29 cellular contexts compared by ENCODE assay signal in genomic region chr2:80420530-80421208, GRCh38.
"Had no signal": no experiment of that assay in that cellular context is flagged by ENCODE, and none has a peak within 500 bp of the region (broad histone marks: within the 10 kb centered on the region; RNA-seq: fewer than 3 reads in every experiment).

No MANE protein-coding gene starts in this region.

- H3K4me1 ChIP-seq: adrenal gland, body of pancreas, breast epithelium, SJSA1 had no signal

- H3K4me2 ChIP-seq: KMS-11, SK-N-SH had no signal

- H3K9ac ChIP-seq: KMS-11, SK-N-SH had no signal

- H3K4me3 ChIP-seq: adrenal gland, body of pancreas, breast epithelium, SJSA1 had no signal

- H3K9me2 ChIP-seq: SK-N-SH had no signal

- ATAC-seq: activated naive CD4-positive, alpha-beta T cell treated with anti-CD3 and anti-CD28 coated beads, Interleukin-2, amount 50 U/mL, for 72 hours; activated T-cell treated with anti-CD3 and anti-CD28 coated beads, Interleukin-2, amount 50 U/mL, for 4 hours; body of pancreas; Panc1 had no signal

- H3K27me3 ChIP-seq: adrenal gland, body of pancreas, breast epithelium, SJSA1 had no signal

- H3K9me3 ChIP-seq: adrenal gland, body of pancreas, breast epithelium, SJSA1, SK-N-SH had no signal

- H3K27ac ChIP-seq: adrenal gland, body of pancreas, breast epithelium, KMS-11, SJSA1 had no signal

- DNase-seq: activated B cell treated with CpG ODN at 0.5 μM for 24 hours; activated CD4-positive, alpha-beta memory T cell treated with anti-CD3 and anti-CD28 coated beads for 36 hours; activated CD4-positive, alpha-beta T cell treated with anti-CD3 and anti-CD28 coated beads for 4 hours; activated CD4-positive, alpha-beta T cell treated with anti-CD3 and anti-CD28 coated beads, Interleukin-2, amount 50 U/mL, for 1 hour; activated CD4-positive, CD25-positive, alpha-beta regulatory T cell treated with anti-CD3 and anti-CD28 coated beads, Interleukin-2, amount 50 U/mL, for 72 hours; activated CD8-positive, alpha-beta memory T cell treated with anti-CD3 and anti-CD28 coated beads, Interleukin-2, amount 50 U/mL, for 4 hours; activated gamma-delta T cell treated with Interleukin-2 at 50 U/mL for 16 hours; activated naive CD4-positive, alpha-beta T cell treated with anti-CD3 and anti-CD28 coated beads for 36 hours; activated T-cell treated with anti-CD3 and anti-CD28 coated beads for 4 hours; activated T-cell treated with anti-CD3 and anti-CD28 coated beads, Interleukin-2, amount 50 U/mL, for 4 hours; adrenal gland; body of pancreas; NCI-H1092 treated with DMSO at 0.1 percent for 48 hours; NCI-H1417; NCI-H146; NCI-H187 treated with DMSO at 0.1 percent for 48 hours; NCI-H2171 treated with DMSO at 0.1 percent for 48 hours; NCI-H2227 treated with DMSO at 0.1 percent for 48 hours; NCI-H446; NCI-H510A treated with DMSO at 0.1 percent for 48 hours; NCI-H526 treated with DMSO at 0.1 percent for 48 hours; NCI-H774; SHP77 treated with DMSO at 0.1 percent for 48 hours; SK-N-SH had no signal

- H3K36me3 ChIP-seq: adrenal gland, breast epithelium, SJSA1 had no signal
